Comparison of ENCODE assay signal across 18 cellular contexts in the genomic region with DNA sequence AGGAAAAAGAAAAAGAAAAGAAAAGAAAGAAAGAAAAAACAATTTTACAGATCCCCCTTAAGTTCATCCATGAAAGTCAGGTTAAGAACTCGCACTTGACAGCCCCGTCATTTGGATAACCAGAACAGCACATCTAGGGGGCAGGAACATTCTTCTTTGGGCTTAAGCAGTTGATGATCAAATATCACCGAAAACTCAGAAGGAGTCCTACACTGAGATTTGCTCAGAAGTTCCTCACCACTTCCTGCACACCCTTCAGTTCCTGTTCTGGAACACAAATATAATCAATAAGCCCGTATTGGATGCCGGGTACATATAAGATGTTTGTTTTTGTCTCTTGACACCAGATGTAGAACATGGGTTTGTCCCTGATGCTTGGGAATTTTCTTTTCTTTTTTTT. TPM values are rescaled to one million over a fixed set of nuclear protein-coding genes. Genes with fewer than 3 reads are reported as not detected.
DNase-seq lines count a peak whose midpoint lies in the region; ATAC-seq, FAIRE-seq and TF ChIP-seq lines count a peak whose summit lies in the region.
"Had no signal": no experiment of that assay in that cellular context is flagged by ENCODE, and none has a peak within 500 bp of the region (broad histone marks: within the 10 kb centered on the region; RNA-seq: fewer than 3 reads in every experiment).

No MANE protein-coding gene starts in this region.

- no peaks in the 10 kb centered on the region for H3K27me3 ChIP-seq in CD4-positive, alpha-beta memory T cell (ENCODE audit: insufficient read depth, low read length)
- H3K27me3 ChIP-seq in astrocyte (ENCODE audit: insufficient read depth, low read length) (no peaks in the 10 kb centered on the region), osteoblast (ENCODE audit: insufficient read depth, low read length) (peaks cover 5% of the 10 kb centered on the region), psoas muscle (ENCODE audit: insufficient read depth in 3 of 3, low read length in 2 of 3) (peaks cover 0 to 4% (median 0%) of the 10 kb centered on the region in 3 donors)

- peak; percentile 20 for FAIRE-seq in astrocyte (lab: Jason Lieb, UNC)
- FAIRE-seq: GM12878, GM18507 had no signal

- intact Hi-C loops in activated naive CD4-positive, alpha-beta T cell treated with anti-CD3 and anti-CD28 coated beads for 36 hours (cut with micrococcal nuclease): no loop called here
- intact Hi-C loops in CD4-positive, alpha-beta memory T cell (cut with micrococcal nuclease): no loop called here
- intact Hi-C loops in psoas muscle (cut with DNase I): no loop called here

- no peak overlapping the region for H3K27ac Mint-ChIP-seq in activated naive CD4-positive, alpha-beta T cell treated with anti-CD3 and anti-CD28 coated beads for 36 hours
- peak overlapping the region in 4 of 7 donors; percentile 15 to 81 (median 40) for H3K27ac Mint-ChIP-seq in CD4-positive, alpha-beta memory T cell
- H3K27ac Mint-ChIP-seq in astrocyte (ENCODE audit: unreplicated experiment): no peak overlapping the region
- H3K27ac Mint-ChIP-seq: GM23338 had no signal

- TF ChIP-seq CTCF in astrocyte (IDR thresholded peaks at IDR 0.05; ENCODE audit: insufficient read depth, low read depth, low read length): no peak
- no peak for TF ChIP-seq CTCF in osteoblast (IDR thresholded peaks at IDR 0.05; ENCODE audit: extremely low read depth, low read depth, low read length)
- TF ChIP-seq CTCF in GM10266 (IDR thresholded peaks at IDR 0.05; ENCODE audit: control insufficient read depth, insufficient read depth, low read depth, missing control alignments): no peak
- no peak for TF ChIP-seq CTCF in psoas muscle (IDR thresholded peaks at IDR 0.05)

- WGBS in psoas muscle, 3 donors: 72 to 85% (median 75%) methylated on average over 5 of the region's 5 CpGs

- H3K4me3 ChIP-seq in CD4-positive, alpha-beta memory T cell (ENCODE audit: low read length in 2 of 2): no peak overlapping the region
- H3K4me3 ChIP-seq in astrocyte (ENCODE audit: insufficient read depth, low read depth, low read length) (no peak overlapping the region), osteoblast (ENCODE audit: insufficient read depth, low read length) (no peak overlapping the region), psoas muscle (no peak overlapping the region)
- H3K4me3 ChIP-seq: GM12878, GM23338 had no signal

- no peak overlapping the region for H3K4me3 Mint-ChIP-seq in activated naive CD4-positive, alpha-beta T cell treated with anti-CD3 and anti-CD28 coated beads for 36 hours
- no peak overlapping the region for H3K4me3 Mint-ChIP-seq in CD4-positive, alpha-beta memory T cell
- H3K4me3 Mint-ChIP-seq in astrocyte (ENCODE audit: unreplicated experiment): no peak overlapping the region
- H3K4me3 Mint-ChIP-seq: GM23338 had no signal

- peaks cover 8% of the 10 kb centered on the region for H3K4me1 ChIP-seq in CD4-positive, alpha-beta memory T cell (ENCODE audit: insufficient read depth, low read length)
- no peaks in the 10 kb centered on the region for H3K4me1 ChIP-seq in astrocyte (ENCODE audit: insufficient read depth, low read length)
- no peaks in the 10 kb centered on the region for H3K4me1 ChIP-seq in osteoblast (ENCODE audit: insufficient read depth, low read length)
- H3K4me1 ChIP-seq in psoas muscle: no peaks in the 10 kb centered on the region

- H3K4me2 ChIP-seq in astrocyte (ENCODE audit: low read length): no peak overlapping the region
- H3K4me2 ChIP-seq in osteoblast (ENCODE audit: insufficient read depth, low read length): no peak overlapping the region
- H3K4me2 ChIP-seq: GM23338 had no signal

- CTCF ChIA-PET in activated naive CD4-positive, alpha-beta T cell treated with anti-CD3 and anti-CD28 coated beads for 36 hours (lab: Charles Lee): interaction anchor here (1.4 kb wide), 1 partner anchor 21 kb away, joined by 3 read pairs; no protein-coding TSS in a partner anchor
- CTCF ChIA-PET in CD4-positive, alpha-beta memory T cell (lab: Charles Lee; ENCODE audit: partially characterized antibody): interaction anchor here (1.3 kb wide), 1 partner anchor 14 kb away, joined by 4 read pairs; no protein-coding TSS in a partner anchor

- H3K27ac ChIP-seq in CD4-positive, alpha-beta memory T cell (ENCODE audit: low read depth, low read length): no peak overlapping the region
- no peak overlapping the region for H3K27ac ChIP-seq in astrocyte (ENCODE audit: low read depth, low read length)
- no peak overlapping the region for H3K27ac ChIP-seq in osteoblast (ENCODE audit: low read depth, low read length)
- H3K27ac ChIP-seq in psoas muscle: no peak overlapping the region
- H3K27ac ChIP-seq: HL-60 had no signal

- H4K20me1 ChIP-seq in astrocyte (ENCODE audit: insufficient read depth, low read length) (no peaks in the 10 kb centered on the region), osteoblast (ENCODE audit: insufficient read depth, low read length) (no peaks in the 10 kb centered on the region)

- peaks cover 9% of the 10 kb centered on the region for H3K4me1 Mint-ChIP-seq in activated naive CD4-positive, alpha-beta T cell treated with anti-CD3 and anti-CD28 coated beads for 36 hours (ENCODE audit: low read depth)
- H3K4me1 Mint-ChIP-seq in CD4-positive, alpha-beta memory T cell: peaks cover 6 to 13% (median 10%) of the 10 kb centered on the region in 4 donors
- no peaks in the 10 kb centered on the region for H3K4me1 Mint-ChIP-seq in astrocyte (ENCODE audit: low read depth, unreplicated experiment)

- POLR2A ChIA-PET in CD4-positive, alpha-beta memory T cell (lab: Charles Lee; ENCODE audit: partially characterized antibody): no interaction called here

- no peak for ATAC-seq in psoas muscle
- ATAC-seq: GM12878, GM23338 had no signal

- no peaks in the 10 kb centered on the region for H3K36me3 ChIP-seq in CD4-positive, alpha-beta memory T cell (ENCODE audit: insufficient read depth, low read length)
- H3K36me3 ChIP-seq in astrocyte (ENCODE audit: insufficient read depth, low read length): no peaks in the 10 kb centered on the region
- H3K36me3 ChIP-seq in osteoblast (ENCODE audit: insufficient read depth, low read length): no peaks in the 10 kb centered on the region
- H3K36me3 ChIP-seq in psoas muscle (ENCODE audit: insufficient read depth in 1 of 2, low read depth in 1 of 2): no peaks in the 10 kb centered on the region

- H3K9me3 ChIP-seq in CD4-positive, alpha-beta memory T cell (ENCODE audit: control insufficient read depth in 1 of 2, low read length in 2 of 2): no peaks in the 10 kb centered on the region
- H3K9me3 ChIP-seq in astrocyte (ENCODE audit: insufficient read depth, low read depth, low read length) (no peaks in the 10 kb centered on the region), osteoblast (ENCODE audit: low read depth, low read length) (no peaks in the 10 kb centered on the region), psoas muscle (no peaks in the 10 kb centered on the region)

- H2AFZ ChIP-seq in astrocyte (ENCODE audit: low read depth, low read length) (no peak overlapping the region), osteoblast (ENCODE audit: low read length) (no peak overlapping the region)
- H2AFZ ChIP-seq: GM23338 had no signal

- H3K79me2 ChIP-seq in astrocyte (ENCODE audit: insufficient read depth, low read length) (no peaks in the 10 kb centered on the region), osteoblast (ENCODE audit: insufficient read depth, low read length) (no peaks in the 10 kb centered on the region)

- peak; percentile 7 for DNase-seq in activated naive CD4-positive, alpha-beta T cell treated with anti-CD3 and anti-CD28 coated beads for 36 hours
- DNase-seq in activated naive CD4-positive, alpha-beta T cell treated with Interleukin-2 at 50 U/mL for 16 hours: no peak
- no peak for DNase-seq in CD4-positive, alpha-beta memory T cell
- DNase-seq in astrocyte (ENCODE audit: low read depth): no peak
- peak; percentile 35 for DNase-seq in osteoblast (ENCODE audit: insufficient read length, low spot score, missing footprints)
- DNase-seq in GM10266 (ENCODE audit: extremely low spot score): no peak
- DNase-seq in psoas muscle: no peak
- DNase-seq: ACHN, C1 segment of cervical spinal cord, Calu3, DMS 273 treated with DMSO at 0.1 percent for 48 hours, H7 had no signal

- H3K9ac ChIP-seq in astrocyte (ENCODE audit: low read length): no peak overlapping the region

- no peaks in the 10 kb centered on the region for H3K27me3 Mint-ChIP-seq in activated naive CD4-positive, alpha-beta T cell treated with anti-CD3 and anti-CD28 coated beads for 36 hours (ENCODE audit: low read depth)
- H3K27me3 Mint-ChIP-seq in CD4-positive, alpha-beta memory T cell: no peaks in the 10 kb centered on the region
- no peaks in the 10 kb centered on the region for H3K27me3 Mint-ChIP-seq in astrocyte (ENCODE audit: low read depth, unreplicated experiment)

- H3K36me3 Mint-ChIP-seq in activated naive CD4-positive, alpha-beta T cell treated with anti-CD3 and anti-CD28 coated beads for 36 hours (ENCODE audit: low read depth): peaks cover 2% of the 10 kb centered on the region
- peaks cover 3 to 23% of the 10 kb centered on the region in 2 donors for H3K36me3 Mint-ChIP-seq in CD4-positive, alpha-beta memory T cell
- no peaks in the 10 kb centered on the region for H3K36me3 Mint-ChIP-seq in astrocyte (ENCODE audit: low read depth, unreplicated experiment)

- H3K9me3 Mint-ChIP-seq in activated naive CD4-positive, alpha-beta T cell treated with anti-CD3 and anti-CD28 coated beads for 36 hours: no peaks in the 10 kb centered on the region
- no peaks in the 10 kb centered on the region for H3K9me3 Mint-ChIP-seq in CD4-positive, alpha-beta memory T cell
- no peaks in the 10 kb centered on the region for H3K9me3 Mint-ChIP-seq in astrocyte (ENCODE audit: unreplicated experiment)
- H3K9me3 Mint-ChIP-seq: GM23338 had no signal

RNA-seq across cellular contexts. Expression of a gene that starts 14.7 kb away (rescaled TPM):
- under 1 TPM; 0.60 to 0.81 TPM for total RNA-seq in activated naive CD4-positive, alpha-beta T cell treated with anti-CD3 and anti-CD28 coated beads for 36 hours
- 1 to 10 TPM; 2.2 to 2.3 TPM for total RNA-seq in CD4-positive, alpha-beta memory T cell
- under 1 TPM; 0.21 to 0.25 TPM for polyA plus RNA-seq in CD4-positive, alpha-beta memory T cell
- total RNA-seq in astrocyte (0.84 and 0.93 TPM in 2 replicates), osteoblast (0.29 and 0.36 TPM in 2 replicates), psoas muscle (under 1 TPM; 0.07 to 0.32 (median 0.15) TPM)
- under 1 TPM; 0.04 to 0.10 (median 0.08) TPM for polyA plus RNA-seq in psoas muscle
- total RNA-seq: Daoy had no signal

RNA-seq across cellular contexts. Expression of a gene that starts 40.9 kb away (rescaled TPM):
- 10 to 100 TPM; 43.5 to 43.6 TPM for total RNA-seq in activated naive CD4-positive, alpha-beta T cell treated with anti-CD3 and anti-CD28 coated beads for 36 hours
- 10 to 100 TPM; 84.4 to 89.9 TPM for total RNA-seq in CD4-positive, alpha-beta memory T cell
- polyA plus RNA-seq in CD4-positive, alpha-beta memory T cell: 10 to 100 TPM in 1 of 2 donors, 1 to 10 TPM in 1; 3.4 to 18.7 TPM
- total RNA-seq in astrocyte (33.8 and 34.3 TPM in 2 replicates), osteoblast (20.9 and 24.2 TPM in 2 replicates), psoas muscle (10 to 100 TPM; 20.7 to 24.8 (median 23.7) TPM)
- polyA plus RNA-seq in psoas muscle: 10 to 100 TPM in 1 of 3 donors, 1 to 10 TPM in 2; 7.1 to 12.8 (median 7.5) TPM

RNA-seq across cellular contexts. Expression of a gene that starts 48.0 kb away (rescaled TPM):
- total RNA-seq in activated naive CD4-positive, alpha-beta T cell treated with anti-CD3 and anti-CD28 coated beads for 36 hours: 100 to 1,000 TPM; 144 to 148 TPM
- total RNA-seq in CD4-positive, alpha-beta memory T cell: 100 to 1,000 TPM; 378 to 379 TPM
- 1,000 to 10,000 TPM; 1,405 to 1,440 TPM for polyA plus RNA-seq in CD4-positive, alpha-beta memory T cell
- total RNA-seq in astrocyte (0.59 TPM in 1 of 2 replicates, not detected in the other), osteoblast (not detected in 2 replicates), psoas muscle (1 to 10 TPM in 3 of 4 donors, under 1 TPM in 1; 0.93 to 1.5 (median 1.2) TPM)
- 1 to 10 TPM; 1.2 to 2.8 (median 1.6) TPM for polyA plus RNA-seq in psoas muscle
- total RNA-seq: Daoy, GM23338, H7 had no signal

RNA-seq across cellular contexts. Expression of a gene that starts 52.8 kb away (rescaled TPM):
- 10 to 100 TPM in 1 of 2 experiments, 1 to 10 TPM in 1; 7.7 to 11.3 TPM for total RNA-seq in activated naive CD4-positive, alpha-beta T cell treated with anti-CD3 and anti-CD28 coated beads for 36 hours
- 10 to 100 TPM; 45.1 to 51.6 TPM for total RNA-seq in CD4-positive, alpha-beta memory T cell
- polyA plus RNA-seq in CD4-positive, alpha-beta memory T cell: 1 to 10 TPM; 3.1 to 7.4 TPM
- total RNA-seq in astrocyte (not detected in 2 replicates), osteoblast (not detected in 2 replicates), psoas muscle (not detected)
- not detected for polyA plus RNA-seq in psoas muscle
- total RNA-seq: A172, Calu3, Daoy, GM23338 had no signal

Comparison
In these comparisons a context has a peak if more than half of its experiments do, and no peak if none do; other contexts are left out.
1. DNase-seq: peak in activated naive CD4-positive, alpha-beta T cell treated with anti-CD3 and anti-CD28 coated beads for 36 hours (single experiment) and osteoblast (single experiment); none in activated naive CD4-positive, alpha-beta T cell treated with Interleukin-2 at 50 U/mL for 16 hours (single experiment), CD4-positive, alpha-beta memory T cell (0 of 5), astrocyte (single experiment), GM10266 (single experiment) and psoas muscle (0 of 2).
2. H3K27ac Mint-ChIP-seq: peak in CD4-positive, alpha-beta memory T cell (4 of 7); none in activated naive CD4-positive, alpha-beta T cell treated with anti-CD3 and anti-CD28 coated beads for 36 hours (single experiment) and astrocyte (single experiment).
3. RNA of a gene that starts 48.0 kb away (total RNA-seq): 378 to 379 TPM in CD4-positive, alpha-beta memory T cell and 144 to 148 TPM in activated naive CD4-positive, alpha-beta T cell treated with anti-CD3 and anti-CD28 coated beads for 36 hours; 0.93 to 1.5 TPM in psoas muscle, 0.59 TPM in astrocyte and not detected in osteoblast; every median in the first group is over 10 times any median in the second.